15 cellular contexts compared by ENCODE assay signal in the genomic region with DNA sequence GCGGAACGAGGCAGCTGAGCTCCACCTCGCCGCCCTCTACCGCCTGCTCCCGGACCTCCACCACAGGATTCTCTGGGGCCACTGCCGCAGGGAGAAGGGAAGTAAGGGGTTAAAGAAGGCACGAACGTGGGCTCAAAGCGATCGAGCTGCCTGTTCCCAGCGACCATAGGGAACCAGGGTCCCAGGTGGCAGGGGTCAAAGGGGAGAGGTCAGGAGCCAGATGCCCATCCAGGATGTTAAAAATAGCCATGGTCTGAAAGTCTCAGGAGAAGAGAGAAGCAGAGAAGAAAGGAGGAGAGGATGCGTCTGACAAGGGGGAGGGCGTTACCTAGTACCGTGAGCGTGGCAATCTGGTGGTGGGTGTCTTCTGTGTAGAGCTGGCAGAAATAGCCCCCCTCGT. TPM values are rescaled to one million over a fixed set of nuclear protein-coding genes. Genes with fewer than 3 reads are reported as not detected.
DNase-seq lines count a peak whose midpoint lies in the region; ATAC-seq and TF ChIP-seq lines count a peak whose summit lies in the region.
"Had no signal": no experiment of that assay in that cellular context is flagged by ENCODE, and none has a peak within 500 bp of the region (broad histone marks: within the 10 kb centered on the region; RNA-seq: fewer than 3 reads in every experiment).

No MANE protein-coding gene starts in this region.

- no peak for TF ChIP-seq CTCF in osteoblast (IDR thresholded peaks at IDR 0.05; ENCODE audit: extremely low read depth, low read depth, low read length)

- H3K36me3 ChIP-seq in mesenchymal stem cell (ENCODE audit: control insufficient read depth in 1 of 2, insufficient read depth in 2 of 2, low read depth in 1 of 2, low read length in 2 of 2) (peaks cover 0 to 45% of the 10 kb centered on the region in 2 experiments), osteoblast (ENCODE audit: insufficient read depth, low read length) (no peaks in the 10 kb centered on the region)
- H3K36me3 ChIP-seq: BE2C had no signal

- H2AFZ ChIP-seq in mesenchymal stem cell (ENCODE audit: low read depth, low read length) (no peak overlapping the region), osteoblast (ENCODE audit: low read length) (no peak overlapping the region)
- H2AFZ ChIP-seq: GM23338 had no signal

- peaks cover 35% of the 10 kb centered on the region for H3K27me3 Mint-ChIP-seq in dendritic cell treated with granulocyte-macrophage colony-stimulating factor and Interleukin-4, amounts not matched to agents 40 ng/mL and 50 ng/mL, for 4 days

- H4K8ac ChIP-seq in mesenchymal stem cell (ENCODE audit: low read length), result peak overlapping the region; percentile 50

- no peaks in the 10 kb centered on the region for H3K9me3 Mint-ChIP-seq in dendritic cell treated with granulocyte-macrophage colony-stimulating factor and Interleukin-4, amounts not matched to agents 40 ng/mL and 50 ng/mL, for 4 days
- H3K9me3 Mint-ChIP-seq: CD4-positive, alpha-beta memory T cell had no signal

- H3K27me3 ChIP-seq in mesenchymal stem cell (ENCODE audit: control insufficient read depth in 1 of 2, insufficient read depth in 1 of 2, low read length in 2 of 2), result peaks cover 0 to 14% of the 10 kb centered on the region in 2 experiments
- H3K27me3 ChIP-seq in osteoblast (ENCODE audit: insufficient read depth, low read length), result no peaks in the 10 kb centered on the region
- H3K27me3 ChIP-seq: BE2C had no signal

- no peak overlapping the region for H2BK15ac ChIP-seq in mesenchymal stem cell (ENCODE audit: low read depth, poor library complexity, severe bottlenecking)

- no peak overlapping the region for H3K27ac Mint-ChIP-seq in dendritic cell treated with granulocyte-macrophage colony-stimulating factor and Interleukin-4, amounts not matched to agents 40 ng/mL and 50 ng/mL, for 4 days
- H3K27ac Mint-ChIP-seq: GM23338, IgD-negative memory B cell had no signal

- H3K14ac ChIP-seq in mesenchymal stem cell (ENCODE audit: low read length in 2 of 2), result no peak overlapping the region

- H2BK120ac ChIP-seq in mesenchymal stem cell (ENCODE audit: low read depth, low read length), result no peak overlapping the region

- H2AK5ac ChIP-seq in mesenchymal stem cell (ENCODE audit: low read length, severe bottlenecking), result no peak overlapping the region

- no peak overlapping the region for H3K4ac ChIP-seq in mesenchymal stem cell (ENCODE audit: low read depth in 1 of 2, low read length in 2 of 2)

- DNase-seq in mesenchymal stem cell, result no peak
- peak; percentile 22 for DNase-seq in osteoblast (ENCODE audit: insufficient read length, low spot score, missing footprints)
- DNase-seq in GM19238 (ENCODE audit: insufficient read length, low spot score), result no peak
- DNase-seq in HuH-7 (ENCODE audit: low spot score), result no peak
- DNase-seq: CD4-positive, alpha-beta memory T cell; DMS79 had no signal

- H3K4me3 ChIP-seq in mesenchymal stem cell (ENCODE audit: insufficient read depth in 1 of 2, low read depth in 1 of 2, low read length in 2 of 2) (no peak overlapping the region), osteoblast (ENCODE audit: insufficient read depth, low read length) (no peak overlapping the region)
- H3K4me3 ChIP-seq: A549, GM23338 had no signal

- peaks cover 19% of the 10 kb centered on the region for H3K4me1 Mint-ChIP-seq in dendritic cell treated with granulocyte-macrophage colony-stimulating factor and Interleukin-4, amounts not matched to agents 40 ng/mL and 50 ng/mL, for 4 days (ENCODE audit: low read depth)

- H3K23ac ChIP-seq in mesenchymal stem cell (ENCODE audit: low read length in 2 of 2), result no peak overlapping the region

- H3K27ac ChIP-seq in mesenchymal stem cell (ENCODE audit: low read length, poor library complexity, severe bottlenecking) (no peak overlapping the region), osteoblast (ENCODE audit: low read depth, low read length) (no peak overlapping the region)
- H3K27ac ChIP-seq: A549, C4-2B, HL-60, KMS-11 had no signal

- no peak overlapping the region for H2BK5ac ChIP-seq in mesenchymal stem cell (ENCODE audit: low read depth, low read length, poor library complexity, severe bottlenecking)

- H3K9ac ChIP-seq in mesenchymal stem cell (ENCODE audit: low read length), result no peak overlapping the region
- H3K9ac ChIP-seq: KMS-11 had no signal

- WGBS in mesenchymal stem cell, result 61% methylated on average over 17 of the region's 17 CpGs

- H3K36me3 Mint-ChIP-seq in dendritic cell treated with granulocyte-macrophage colony-stimulating factor and Interleukin-4, amounts not matched to agents 40 ng/mL and 50 ng/mL, for 4 days (ENCODE audit: low read depth), result no peaks in the 10 kb centered on the region
- H3K36me3 Mint-ChIP-seq: CD4-positive, alpha-beta memory T cell had no signal

- H3K4me2 ChIP-seq in mesenchymal stem cell (ENCODE audit: low read length, poor library complexity, severe bottlenecking) (no peak overlapping the region), osteoblast (ENCODE audit: insufficient read depth, low read length) (no peak overlapping the region)
- H3K4me2 ChIP-seq: A549, GM23338, KMS-11 had no signal

- peak overlapping the region; percentile 18 for H3K4me3 Mint-ChIP-seq in dendritic cell treated with granulocyte-macrophage colony-stimulating factor and Interleukin-4, amounts not matched to agents 40 ng/mL and 50 ng/mL, for 4 days
- H3K4me3 Mint-ChIP-seq: GM23338 had no signal

- H3K4me1 ChIP-seq in mesenchymal stem cell (ENCODE audit: control insufficient read depth, insufficient read depth, low read depth, low read length) (peaks cover 2% of the 10 kb centered on the region), osteoblast (ENCODE audit: insufficient read depth, low read length) (no peaks in the 10 kb centered on the region)
- H3K4me1 ChIP-seq: A549, BE2C had no signal

- no peak overlapping the region for H4K91ac ChIP-seq in mesenchymal stem cell (ENCODE audit: low read length)

- H3K79me2 ChIP-seq in osteoblast (ENCODE audit: insufficient read depth, low read length), result no peaks in the 10 kb centered on the region

- no peaks in the 10 kb centered on the region for H4K20me1 ChIP-seq in osteoblast (ENCODE audit: insufficient read depth, low read length)

- intact Hi-C loops in dendritic cell treated with granulocyte-macrophage colony-stimulating factor and Interleukin-4, amounts not matched to agents 40 ng/mL and 50 ng/mL, for 4 days (cut with micrococcal nuclease), result no loop called here

- H3K9me3 ChIP-seq in mesenchymal stem cell (ENCODE audit: control insufficient read depth, low read length), result no peaks in the 10 kb centered on the region
- no peaks in the 10 kb centered on the region for H3K9me3 ChIP-seq in osteoblast (ENCODE audit: low read depth, low read length)
- H3K9me3 ChIP-seq: A549, BE2C had no signal

- H2BK12ac ChIP-seq in mesenchymal stem cell (ENCODE audit: low read length in 2 of 2), result no peak overlapping the region

- no peak for ATAC-seq in HG03025 (IDR thresholded peaks at IDR 0.05; ENCODE audit: low FRiP score, unreplicated experiment)

- no peak overlapping the region for H3K18ac ChIP-seq in mesenchymal stem cell (ENCODE audit: low read depth in 1 of 2, low read length in 2 of 2)

- H3K79me1 ChIP-seq in mesenchymal stem cell (replicated peaks; ENCODE audit: low read length, poor library complexity, severe bottlenecking), result peaks cover 27% of the 10 kb centered on the region

RNA-seq across cellular contexts. Expression of a gene that starts 7.4 kb away (rescaled TPM):
- polyA plus RNA-seq in mesenchymal stem cell (2013, experiment 1 of 2), result 22.9 TPM
- 23.3 TPM for polyA plus RNA-seq in mesenchymal stem cell (2013, experiment 2 of 2)
- 31.5 and 37.3 TPM in 2 replicates for total RNA-seq in osteoblast

RNA-seq across cellular contexts. Expression of a gene that starts 12.8 kb away (rescaled TPM):
- polyA plus RNA-seq in mesenchymal stem cell (2013, experiment 1 of 2), result 6.9 TPM
- polyA plus RNA-seq in mesenchymal stem cell (2013, experiment 2 of 2), result 6.5 TPM
- 1.2 and 1.4 TPM in 2 replicates for total RNA-seq in osteoblast
- polyA plus RNA-seq: IgD-negative memory B cell had no signal

RNA-seq across cellular contexts. Expression of a gene that starts 14.9 kb away (rescaled TPM):
- polyA plus RNA-seq in mesenchymal stem cell (2013, experiment 1 of 2), result 0.12 TPM
- 0.07 TPM for polyA plus RNA-seq in mesenchymal stem cell (2013, experiment 2 of 2)
- total RNA-seq in osteoblast, result under 0.01 TPM in 1 of 2 replicates, not detected in the other
- total RNA-seq: GM23338 had no signal
- polyA plus RNA-seq: IgD-negative memory B cell had no signal

RNA-seq across cellular contexts. Expression of a gene that starts 30.4 kb away (rescaled TPM):
- polyA plus RNA-seq in mesenchymal stem cell (2013, experiment 1 of 2), result 14.6 TPM
- polyA plus RNA-seq in mesenchymal stem cell (2013, experiment 2 of 2), result 14.8 TPM
- total RNA-seq in osteoblast, result 7.4 and 9.4 TPM in 2 replicates

RNA-seq across cellular contexts. Expression of a gene that starts 30.9 kb away (rescaled TPM):
- 8.9 TPM for polyA plus RNA-seq in mesenchymal stem cell (2013, experiment 1 of 2)
- polyA plus RNA-seq in mesenchymal stem cell (2013, experiment 2 of 2), result 8.8 TPM
- 18.9 and 23.2 TPM in 2 replicates for total RNA-seq in osteoblast
